ENCODE assay signal across 7 cellular contexts in genomic region chr2:64227603-64228125, GRCh38.
DNase-seq lines count a peak whose midpoint lies in the region; ATAC-seq and TF ChIP-seq lines count a peak whose summit lies in the region.

No MANE protein-coding gene starts in this region.

- in situ Hi-C loops in HAP-1 (cut with MboI; ENCODE audit: low sequenced_read_pairs), result no loop called here

- no peaks in the 10 kb centered on the region for H3K36me3 Mint-ChIP-seq in glutamatergic neuron (ENCODE audit: unreplicated experiment)

- H3K4me3 ChIP-seq in HAP-1 (peak overlapping the region; percentile 17), smooth muscle cell (peak overlapping the region; percentile 58)

- no peaks in the 10 kb centered on the region for H4K20me1 ChIP-seq in smooth muscle cell (ENCODE audit: low read depth)

- 14% methylated on average over 7 of the region's 7 CpGs for WGBS in smooth muscle cell (ENCODE audit: low lambda C conversion rate)

- no peak overlapping the region for H3K9ac ChIP-seq in smooth muscle cell (ENCODE audit: low read depth)

- H3F3A ChIP-seq in smooth muscle cell (ENCODE audit: low read depth), result peaks cover 7% of the 10 kb centered on the region

- H3K9me3 Mint-ChIP-seq in glutamatergic neuron (ENCODE audit: unreplicated experiment), result peaks cover 12% of the 10 kb centered on the region

- H3K4me1 Mint-ChIP-seq in glutamatergic neuron (ENCODE audit: low read depth, unreplicated experiment), result peaks cover 38% of the 10 kb centered on the region

- peak overlapping the region; percentile 86 for H3K4me2 ChIP-seq in smooth muscle cell

- H3K27me3 ChIP-seq in HAP-1 (ENCODE audit: low read depth) (no peaks in the 10 kb centered on the region), smooth muscle cell (ENCODE audit: low read depth) (no peaks in the 10 kb centered on the region)

- peaks cover 13% of the 10 kb centered on the region for H3K27me3 Mint-ChIP-seq in glutamatergic neuron (ENCODE audit: unreplicated experiment)

- DNase-seq in HAP-1 (ENCODE audit: low spot score in 2 of 2), result no peak
- DNase-seq in glutamatergic neuron, result no peak
- no peak for DNase-seq in smooth muscle cell (lab: John Stamatoyannopoulos, UW; ENCODE audit: unreplicated experiment)
- no peak for DNase-seq in OCI-M1 (lab: John Stamatoyannopoulos, UW)

- H3K4me3 Mint-ChIP-seq in glutamatergic neuron (ENCODE audit: unreplicated experiment), result peak overlapping the region; percentile 83

- H3K9me3 ChIP-seq in HAP-1 (no peaks in the 10 kb centered on the region), smooth muscle cell (replicated peaks; ENCODE audit: low read depth) (no peaks in the 10 kb centered on the region)

- H3K4me1 ChIP-seq in HAP-1 (peaks cover 17% of the 10 kb centered on the region), smooth muscle cell (ENCODE audit: low read depth) (peaks cover 8% of the 10 kb centered on the region)

- H3K27ac Mint-ChIP-seq in glutamatergic neuron (ENCODE audit: unreplicated experiment), result peak overlapping the region; percentile 96

- peak overlapping the region; percentile 88 for H2AFZ ChIP-seq in smooth muscle cell (ENCODE audit: low read depth)

- TF ChIP-seq CTCF in VCaP (conservative IDR thresholded peaks at IDR 0.05) (no peak), glutamatergic neuron (IDR thresholded peaks at IDR 0.05; ENCODE audit: partially characterized antibody, unreplicated experiment) (no peak), smooth muscle cell (IDR thresholded peaks at IDR 0.05; ENCODE audit: borderline replicate concordance, insufficient read depth, poor library complexity, severe bottlenecking) (no peak)

- ATAC-seq in HG03045 (IDR thresholded peaks at IDR 0.05; ENCODE audit: unreplicated experiment), result no peak
- no peak for ATAC-seq in HG03280 (IDR thresholded peaks at IDR 0.05; ENCODE audit: unreplicated experiment)

- H3K79me2 ChIP-seq in smooth muscle cell (ENCODE audit: low read depth), result no peaks in the 10 kb centered on the region

- H3K36me3 ChIP-seq in HAP-1 (replicated peaks) (no peaks in the 10 kb centered on the region), smooth muscle cell (ENCODE audit: low read depth) (no peaks in the 10 kb centered on the region)

- H3K27ac ChIP-seq in VCaP (peak overlapping the region; percentile 62), smooth muscle cell (ENCODE audit: low read depth) (peak overlapping the region; percentile 60)
